26 cellular contexts compared by ENCODE assay signal in genomic region chr14:56295743-56296142, GRCh38.
"Had no signal": no experiment of that assay in that cellular context is flagged by ENCODE, and none has a peak within 500 bp of the region (broad histone marks: within the 10 kb centered on the region; RNA-seq: fewer than 3 reads in every experiment).

No MANE protein-coding gene starts in this region.

- ATAC-seq: activated CD4-positive, CD25-positive, alpha-beta regulatory T cell treated with anti-CD3 and anti-CD28 coated beads, Interleukin-2, amount 50 U/mL, for 24 hours; gastrocnemius medialis; mucosa of descending colon; right lobe of liver; stimulated activated effector memory CD8-positive, alpha-beta T cell treated with anti-CD3 and anti-CD28 coated beads, Interleukin-12 subunit alpha, Interleukin-12 subunit beta, amount 100 ng/mL, for 72 hours had no signal

- DNase-seq: activated CD4-positive, alpha-beta T cell treated with anti-CD3 and anti-CD28 coated beads for 48 hours; activated CD4-positive, alpha-beta T cell treated with anti-CD3 and anti-CD28 coated beads, Interleukin-2, amount 50 U/mL, for 48 hours; activated CD8-positive, alpha-beta memory T cell treated with anti-CD3 and anti-CD28 coated beads for 24 hours; activated gamma-delta T cell; activated naive CD4-positive, alpha-beta T cell treated with anti-CD3 and anti-CD28 coated beads, Interleukin-2, amount 50 U/mL, for 16 hours; activated T-cell treated with anti-CD3 and anti-CD28 coated beads, Interleukin-2, amount 50 U/mL, for 24 hours; amniotic stem cell; brain microvascular endothelial cell; central memory CD4-positive, alpha-beta T cell; esophagus squamous epithelium; gastrocnemius medialis; islet precursor cell; left ventricle myocardium inferior; mucosa of descending colon; right lobe of liver; stimulated activated CD4-positive, alpha-beta T cell treated with anti-CD3 and anti-CD28 coated beads, Interleukin-4, amount 100 ng/mL, for 24 hours; trophoblast cell; uterus had no signal

- H3K4me3 ChIP-seq: esophagus squamous epithelium, gastrocnemius medialis, hepatocyte, left ventricle myocardium inferior, lung, mucosa of descending colon, right lobe of liver, skin epidermis, thoracic aorta, uterus had no signal

- H3K27ac ChIP-seq: brain microvascular endothelial cell, esophagus squamous epithelium, gastrocnemius medialis, hepatocyte, left ventricle myocardium inferior, neutrophil, right lobe of liver, skin epidermis, thoracic aorta, uterus, VCaP had no signal
